12 cellular contexts compared by ENCODE assay signal in the genomic region with DNA sequence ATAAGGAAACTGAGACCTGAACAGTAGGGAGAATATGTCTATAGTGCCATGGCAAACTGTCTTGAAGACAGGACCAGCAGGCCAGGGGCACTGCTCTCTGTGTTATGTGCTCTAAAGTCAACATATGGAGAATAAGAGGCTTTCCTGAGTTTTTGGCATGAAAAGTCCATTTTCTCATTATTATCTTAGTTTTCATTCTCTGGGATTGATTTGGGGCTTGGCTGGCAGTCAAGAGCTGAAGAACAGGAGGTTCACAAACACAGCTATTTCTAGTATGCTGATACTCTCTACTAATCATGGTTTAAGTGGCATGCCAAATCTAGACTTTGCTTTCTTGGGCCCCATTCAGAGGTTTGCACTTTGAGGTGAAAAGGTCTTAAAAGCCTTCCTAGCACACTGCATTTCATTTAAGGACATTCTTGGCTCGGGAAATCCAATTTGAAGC.
DNase-seq lines count a peak whose midpoint lies in the region; ATAC-seq and TF ChIP-seq lines count a peak whose summit lies in the region.
"Had no signal": no experiment of that assay in that cellular context is flagged by ENCODE, and none has a peak within 500 bp of the region (broad histone marks: within the 10 kb centered on the region; RNA-seq: fewer than 3 reads in every experiment).

No MANE protein-coding gene starts in this region.

- H4K12ac ChIP-seq in trophoblast cell (ENCODE audit: low read depth, low read length) = no peak overlapping the region

- intact Hi-C loops in heart right ventricle (cut with DNase I) = loop anchor here in 1 of 10 donors (5.0 kb wide), 2 partner anchors 310 to 405 kb away; a partner anchor contains a TSS

- H3K27ac ChIP-seq in heart right ventricle (peak overlapping the region in 3 of 10 donors; percentile 25 to 48 (median 29)), trophoblast cell (ENCODE audit: low read depth, low read length) (no peak overlapping the region)
- H3K27ac ChIP-seq: HL-60 had no signal

- H3K9me3 ChIP-seq in heart right ventricle (no peaks in the 10 kb centered on the region), trophoblast cell (ENCODE audit: insufficient read depth, low read depth, low read length) (no peaks in the 10 kb centered on the region)

- no peak overlapping the region for H3K4ac ChIP-seq in trophoblast cell (ENCODE audit: low read depth, low read length)

- WGBS in heart right ventricle, 2 donors = 8 to 17% methylated on average over 1 of the region's 1 CpG
- WGBS in trophoblast cell (ENCODE audit: extremely low coverage, insufficient coverage, insufficient read length) = no CpG with 5 or more reads among the region's 1 CpG

- DNase-seq in GM04503 (ENCODE audit: low read depth) (peak; percentile 20), astrocyte of the spinal cord (ENCODE audit: low read depth, low spot score) (peak; percentile 88), heart right ventricle (peak in 1 of 2 donors; percentile 8), skeletal muscle cell (ENCODE audit: low read depth) (peak; percentile 90), trophoblast cell (no peak), NCI-H748 (lab: John Stamatoyannopoulos, UW; ENCODE audit: unreplicated experiment) (no peak)
- no peak for DNase-seq in T-helper 2 cell treated with Interferon-gamma antibody and Interleukin-4, amounts not matched to agents 5 μg/mL and 100 μg/mL, for 36 hours (ENCODE audit: low spot score)
- DNase-seq: activated CD4-positive, alpha-beta T cell treated with anti-CD3 and anti-CD28 coated beads for 1 hour; activated gamma-delta T cell treated with Interleukin-2 at 50 U/mL for 16 hours; NCI-H1048 had no signal

- H2AFZ ChIP-seq in trophoblast cell (ENCODE audit: insufficient read depth, low read length, poor library complexity) = no peak overlapping the region

- no peak overlapping the region for H2BK120ac ChIP-seq in trophoblast cell (ENCODE audit: insufficient read depth, low read length, poor library complexity)

- H3K79me1 ChIP-seq in trophoblast cell (ENCODE audit: low read length) = no peaks in the 10 kb centered on the region

- no peak overlapping the region for H3K14ac ChIP-seq in trophoblast cell (ENCODE audit: low read length)

- H3K36me3 Mint-ChIP-seq in T-helper 2 cell treated with Interferon-gamma antibody and Interleukin-4, amounts not matched to agents 5 μg/mL and 100 μg/mL, for 36 hours (ENCODE audit: low read depth) = no peaks in the 10 kb centered on the region

- no peak overlapping the region for H3K9ac ChIP-seq in trophoblast cell (ENCODE audit: low read length)

- no peak overlapping the region for H3K27ac Mint-ChIP-seq in T-helper 2 cell treated with Interferon-gamma antibody and Interleukin-4, amounts not matched to agents 5 μg/mL and 100 μg/mL, for 36 hours

- ATAC-seq in heart right ventricle (peak; percentile 27 to 87 (median 80)), GM21367 (IDR thresholded peaks at IDR 0.05; ENCODE audit: unreplicated experiment) (no peak)

- no peaks in the 10 kb centered on the region for H3K9me3 Mint-ChIP-seq in T-helper 2 cell treated with Interferon-gamma antibody and Interleukin-4, amounts not matched to agents 5 μg/mL and 100 μg/mL, for 36 hours

- H2BK12ac ChIP-seq in trophoblast cell (ENCODE audit: low read length) = no peak overlapping the region

- H4K8ac ChIP-seq in trophoblast cell (ENCODE audit: low read depth, low read length) = no peak overlapping the region

- no peaks in the 10 kb centered on the region for H3K79me2 ChIP-seq in trophoblast cell (ENCODE audit: control insufficient read depth, insufficient read depth, low read length, poor library complexity)

- in situ Hi-C loops in astrocyte of the spinal cord (cut with HindIII; ENCODE audit: low sequenced_read_pairs) = no loop called here

- TF ChIP-seq CTCF in astrocyte of the spinal cord (IDR thresholded peaks at IDR 0.05; ENCODE audit: low read depth, low read length) = no peak
- TF ChIP-seq CTCF in heart right ventricle (IDR thresholded peaks at IDR 0.05) = no peak

- H3K4me1 ChIP-seq in heart right ventricle = peaks cover 5 to 38% (median 28%) of the 10 kb centered on the region in 9 donors
- H3K4me1 ChIP-seq in trophoblast cell (ENCODE audit: control insufficient read depth in 1 of 2, insufficient read depth in 2 of 2, low read length in 2 of 2) = no peaks in the 10 kb centered on the region

- H3K36me3 ChIP-seq in heart right ventricle (no peaks in the 10 kb centered on the region), trophoblast cell (ENCODE audit: control insufficient read depth in 1 of 2, insufficient read depth in 2 of 2, low read length in 2 of 2) (no peaks in the 10 kb centered on the region)

- no peaks in the 10 kb centered on the region for H3K27me3 Mint-ChIP-seq in T-helper 2 cell treated with Interferon-gamma antibody and Interleukin-4, amounts not matched to agents 5 μg/mL and 100 μg/mL, for 36 hours (ENCODE audit: low read depth)

- H4K91ac ChIP-seq in trophoblast cell (ENCODE audit: low read depth, low read length) = no peak overlapping the region

- H3K27me3 ChIP-seq in heart right ventricle = no peaks in the 10 kb centered on the region
- no peaks in the 10 kb centered on the region for H3K27me3 ChIP-seq in trophoblast cell (ENCODE audit: insufficient read depth, low read length)

- H3K4me3 ChIP-seq in astrocyte of the spinal cord (ENCODE audit: low read depth, low read length) = no peak overlapping the region
- no peak overlapping the region for H3K4me3 ChIP-seq in heart right ventricle
- no peak overlapping the region for H3K4me3 ChIP-seq in skeletal muscle cell (ENCODE audit: low read depth, low read length)
- no peak overlapping the region for H3K4me3 ChIP-seq in trophoblast cell (ENCODE audit: low read depth, low read length)

- H3K18ac ChIP-seq in trophoblast cell (ENCODE audit: low read length) = no peak overlapping the region

- H3K4me3 Mint-ChIP-seq in T-helper 2 cell treated with Interferon-gamma antibody and Interleukin-4, amounts not matched to agents 5 μg/mL and 100 μg/mL, for 36 hours = no peak overlapping the region

- no peak overlapping the region for H3K23ac ChIP-seq in trophoblast cell (ENCODE audit: low read length)

- peaks cover 2% of the 10 kb centered on the region for H3K4me1 Mint-ChIP-seq in T-helper 2 cell treated with Interferon-gamma antibody and Interleukin-4, amounts not matched to agents 5 μg/mL and 100 μg/mL, for 36 hours (ENCODE audit: low read depth)

- H2AK5ac ChIP-seq in trophoblast cell (ENCODE audit: low read length) = no peak overlapping the region

- no peak overlapping the region for H3K4me2 ChIP-seq in trophoblast cell (ENCODE audit: low read length)

- H2BK5ac ChIP-seq in trophoblast cell (ENCODE audit: low read depth, low read length, poor library complexity) = no peak overlapping the region

Comparison
In these comparisons a context has a peak if more than half of its experiments do, and no peak if none do; other contexts are left out.
1. DNase-seq: peak in GM04503 (single experiment), astrocyte of the spinal cord (single experiment) and skeletal muscle cell (single experiment); none in trophoblast cell (0 of 2), T-helper 2 cell treated with Interferon-gamma antibody and Interleukin-4, amounts not matched to agents 5 μg/mL and 100 μg/mL, for 36 hours (single experiment) and NCI-H748 (single experiment).